Comparison of ENCODE assay signal across 9 cellular contexts in genomic region chr12:72272731-72273498, GRCh38. TPM values are rescaled to one million over a fixed set of nuclear protein-coding genes. Genes with fewer than 3 reads are reported as not detected.
DNase-seq lines count a peak whose midpoint lies in the region; ATAC-seq, FAIRE-seq and TF ChIP-seq lines count a peak whose summit lies in the region.
"Had no signal": no experiment of that assay in that cellular context is flagged by ENCODE, and none has a peak within 500 bp of the region (broad histone marks: within the 10 kb centered on the region; RNA-seq: fewer than 3 reads in every experiment).

No MANE protein-coding gene starts in this region.

- H3K4ac ChIP-seq in H1 (replicated peaks; ENCODE audit: insufficient read length, low read depth, low read length) = peak overlapping the region; percentile 70

- TF ChIP-seq POLR2A in H1 (IDR thresholded peaks at IDR 0.05; ENCODE audit: control extremely low read depth in 1 of 2, low read depth in 2 of 2, low read length in 2 of 2) = no peak

- peak overlapping the region; percentile 81 for H4K91ac ChIP-seq in H1 (replicated peaks; ENCODE audit: insufficient read length, low read length)

- no peak for ATAC-seq in HG03139 (IDR thresholded peaks at IDR 0.05; ENCODE audit: unreplicated experiment)
- ATAC-seq in GM21515 (IDR thresholded peaks at IDR 0.05; ENCODE audit: unreplicated experiment) = no peak

- no TSS peak for BruUV-seq in A673 (replicated peaks; lab: Mats Ljungman, UMichigan)

- H3K36me3 ChIP-seq in A673 (ENCODE audit: insufficient read depth, low read length, poor library complexity, severe bottlenecking) (no peaks in the 10 kb centered on the region), HUES48 (ENCODE audit: control insufficient read depth, insufficient read depth, low read length) (no peaks in the 10 kb centered on the region), H1 (ENCODE audit: control insufficient read depth in 2 of 4, insufficient read depth in 4 of 4, low read length in 3 of 4) (no peaks in the 10 kb centered on the region)
- H3K36me3 ChIP-seq: neutrophil had no signal

- no peak overlapping the region for H2AK5ac ChIP-seq in H1 (ENCODE audit: low read depth, low read length)

- H3K4me3 ChIP-seq in A673 (ENCODE audit: low read depth, low read length, poor library complexity, severe bottlenecking) (peak overlapping the region; percentile 80), HUES48 (ENCODE audit: low read depth, low read length) (peak overlapping the region; percentile 78), H1 (ENCODE audit: extremely low read depth in 1 of 4, insufficient read depth in 2 of 4, low read depth in 3 of 4, low read length in 4 of 4) (peak overlapping the region; percentile 34 to 91 (median 85))

- TF ChIP-seq RAD21 in H1 (IDR thresholded peaks at IDR 0.05 in 1 of 2, conservative IDR thresholded peaks at IDR 0.05 in 1 of 2; ENCODE audit: low read depth in 2 of 2, low read length in 2 of 2) = no peak

- peak overlapping the region; percentile 98 for H3K18ac ChIP-seq in H1 (ENCODE audit: extremely low read depth, low read length)

- 2% methylated on average over 65 of the region's 79 CpGs; no CpG with 5 or more reads in 1 of the 2 experiments for WGBS in H1 (ENCODE audit: extremely low coverage in 1 of 2, insufficient coverage in 1 of 2, insufficient read length in 1 of 2, insufficient replicate concordance in 2 of 2, low coverage in 1 of 2, low lambda C conversion rate in 2 of 2, missing lambda C conversion rate in 1 of 2), 2 experiments

- FAIRE-seq in H1 (lab: Jason Lieb, UNC) = no peak

- no peak overlapping the region for H3K56ac ChIP-seq in H1 (replicated peaks; ENCODE audit: insufficient read length, low read depth, low read length)

- H3K4me1 ChIP-seq in A673 (ENCODE audit: insufficient read depth, low read length, poor library complexity, severe bottlenecking) = peaks cover 25% of the 10 kb centered on the region
- H3K4me1 ChIP-seq in HUES48 (ENCODE audit: control insufficient read depth, insufficient read depth, low read length) = peaks cover 34% of the 10 kb centered on the region
- peaks cover 0 to 8% (median 1%) of the 10 kb centered on the region in 4 experiments; a peak in 4 of 7 replicates for H3K4me1 ChIP-seq in H1 (replicated peaks in 1 of 4; ENCODE audit: control insufficient read depth in 3 of 4, insufficient read depth in 4 of 4, low read length in 3 of 4)

- POLR2A ChIA-PET in A673 (lab: Charles Lee; ENCODE audit: low non-redundant PET) (interaction anchor here (0.6 to 0.7 kb wide), 2 partner anchors 11 to 826 kb away, joined by 3 to 9 read pairs; no protein-coding TSS in a partner anchor), H1 (lab: Charles Lee; ENCODE audit: partially characterized antibody) (no interaction called here)

- no peak overlapping the region for H3K23ac ChIP-seq in H1 (ENCODE audit: insufficient read length)

- intact Hi-C loops in A673 (cut with micrococcal nuclease; ENCODE audit: unreplicated experiment) = loop anchor here (5.0 to 10.0 kb wide), 2 partner anchors 74 to 488 kb away; no protein-coding TSS in a partner anchor

- H4K5ac ChIP-seq in H1 (ENCODE audit: insufficient read length, low read depth, low read length) = no peak overlapping the region

- H2BK15ac ChIP-seq in H1 (ENCODE audit: low read length) = peak overlapping the region; percentile 98; the same call in 1 of the 2 replicates

- TF ChIP-seq CTCF in A673 (conservative IDR thresholded peaks at IDR 0.05; ENCODE audit: low read depth, low read length) (peak; percentile 41), H1 (IDR thresholded peaks at IDR 0.05; ENCODE audit: control extremely low read depth in 1 of 3, insufficient read depth in 1 of 3, low read depth in 1 of 3, low read length in 3 of 3) (peak in 1 of 3 experiments; percentile 2; a peak in 1 of 4 replicates)

- peak overlapping the region; percentile 62; the same call in 1 of the 2 replicates for H2BK20ac ChIP-seq in H1 (ENCODE audit: low read length)

- H3K27ac ChIP-seq in A673 (ENCODE audit: low read depth, low read length, poor library complexity, severe bottlenecking) = peak overlapping the region; percentile 87
- no peak overlapping the region for H3K27ac ChIP-seq in HUES48 (ENCODE audit: low read depth, low read length)
- no peak overlapping the region for H3K27ac ChIP-seq in H1 (ENCODE audit: low read depth, low read length)
- H3K27ac ChIP-seq: neutrophil had no signal

- no peak overlapping the region for H3K9ac ChIP-seq in HUES48 (ENCODE audit: low read depth, low read length)
- no peak overlapping the region for H3K9ac ChIP-seq in H1 (replicated peaks in 1 of 4; ENCODE audit: extremely low read depth in 1 of 4, low read depth in 3 of 4, low read length in 3 of 4)

- peaks cover 18% of the 10 kb centered on the region for H3K23me2 ChIP-seq in H1 (ENCODE audit: low read depth, low read length)

- peak overlapping the region; percentile 87 to 99 for H3K4me2 ChIP-seq in H1 (ENCODE audit: insufficient read depth in 1 of 2, low read depth in 2 of 2, low read length in 2 of 2)

- H4K8ac ChIP-seq in H1 (ENCODE audit: extremely low read depth, insufficient read depth, low read length) = peak overlapping the region; percentile 70; the same call in 1 of the 2 replicates

- CTCF ChIA-PET in A673 (lab: Charles Lee) = interaction anchor here (0.5 to 1.1 kb wide), 4 partner anchors 10 to 855 kb away, joined by 3 to 6 read pairs (median 3); no protein-coding TSS in a partner anchor
- CTCF ChIA-PET in H1 (lab: Charles Lee; ENCODE audit: partially characterized antibody) = interaction anchor here (0.7 to 2.7 kb wide), 11 partner anchors 8 to 322 kb away, joined by 3 to 20 read pairs (median 4); no protein-coding TSS in a partner anchor

- H2AFZ ChIP-seq in H1 (ENCODE audit: low read length) = peak overlapping the region; percentile 97; the same call in 1 of the 2 replicates

- H4K20me1 ChIP-seq in H1 (replicated peaks in 1 of 2; ENCODE audit: control insufficient read depth in 1 of 2, insufficient read depth in 2 of 2, low read length in 2 of 2) = no peaks in the 10 kb centered on the region

- no peaks in the 10 kb centered on the region for H3K79me1 ChIP-seq in H1 (ENCODE audit: low read depth, low read length)

- no peak overlapping the region for H3K14ac ChIP-seq in H1 (ENCODE audit: insufficient read length)

- H2BK12ac ChIP-seq in H1 (ENCODE audit: low read depth, low read length) = peak overlapping the region; percentile 97; the same call in 1 of the 2 replicates

- no peak overlapping the region for H2BK5ac ChIP-seq in H1 (ENCODE audit: low read depth, low read length)

- TF ChIP-seq EP300 in H1 (IDR thresholded peaks at IDR 0.05; ENCODE audit: borderline replicate concordance in 1 of 2, low read depth in 2 of 2, low read length in 2 of 2) = no peak

- no peaks in the 10 kb centered on the region for H3K79me2 ChIP-seq in H1 (ENCODE audit: control insufficient read depth in 1 of 2, insufficient read depth in 2 of 2, low read length in 2 of 2)

- peak; percentile 54 for DNase-seq in A673 (ENCODE audit: low spot score)
- peak in 1 of 2 experiments; percentile 67 for DNase-seq in H1 (ENCODE audit: low read depth in 1 of 2, low spot score in 2 of 2)
- peak; percentile 24 for DNase-seq in mucosa of gallbladder (ENCODE audit: low spot score)
- no peak for DNase-seq in GDM1 (lab: John Stamatoyannopoulos, UW)
- no peak for DNase-seq in activated naive CD4-positive, alpha-beta T cell treated with anti-CD3 and anti-CD28 coated beads, Interleukin-2, amount 50 U/mL, for 16 hours

- H2BK120ac ChIP-seq in H1 (replicated peaks; ENCODE audit: low read depth, low read length) = peak overlapping the region; percentile 77

- H3K27me3 ChIP-seq in A673 (replicated peaks; ENCODE audit: insufficient read depth, low read depth, low read length, poor library complexity) = no peaks in the 10 kb centered on the region
- H3K27me3 ChIP-seq in HUES48 (ENCODE audit: control insufficient read depth, insufficient read depth, low read length) = peaks cover 55% of the 10 kb centered on the region
- H3K27me3 ChIP-seq in H1 (replicated peaks in 1 of 4; ENCODE audit: control insufficient read depth in 3 of 4, extremely low read depth in 1 of 4, insufficient read depth in 3 of 4, low read length in 3 of 4) = peaks cover 11 to 35% (median 27%) of the 10 kb centered on the region in 4 experiments

- H3K9me3 ChIP-seq in A673 (ENCODE audit: low read depth, low read length, poor library complexity, severe bottlenecking) (no peaks in the 10 kb centered on the region), HUES48 (ENCODE audit: control insufficient read depth, insufficient read depth, low read length) (no peaks in the 10 kb centered on the region), H1 (ENCODE audit: insufficient read depth in 2 of 2, low read depth in 1 of 2, low read length in 1 of 2) (no peaks in the 10 kb centered on the region)
- H3K9me3 ChIP-seq: neutrophil had no signal

TF ChIP-seq in H1, 55 proteins besides CTCF, POLR2A, EP300 and RAD21 (continues in another document):
- TF ChIP-seq CHD1 (IDR thresholded peaks at IDR 0.05; ENCODE audit: low read depth, low read length) (no peak), ZNF274 (IDR thresholded peaks at IDR 0.05; ENCODE audit: borderline replicate concordance, extremely low read depth, low read length) (no peak), BRCA1 (IDR thresholded peaks at IDR 0.05; ENCODE audit: low read depth, low read length) (no peak), SP2 (IDR thresholded peaks at IDR 0.05; ENCODE audit: low read length) (no peak), CBX5 (IDR thresholded peaks at IDR 0.05; ENCODE audit: low read depth, low read length) (no peak), RNF2 (IDR thresholded peaks at IDR 0.05; ENCODE audit: borderline replicate concordance, low read depth, low read length, missing control alignments, poor library complexity, severe bottlenecking) (peak; percentile 3), EZH2 (IDR thresholded peaks at IDR 0.05; ENCODE audit: low read depth, low read length, severe bottlenecking) (peak; percentile 88), JUND (IDR thresholded peaks at IDR 0.05; ENCODE audit: low read length) (no peak), MAX (IDR thresholded peaks at IDR 0.05) (peak; percentile 59), CBX8 (IDR thresholded peaks at IDR 0.05; ENCODE audit: borderline replicate concordance, low read depth, low read length) (no peak)

RNA-seq across cellular contexts. Expression of gene TRHDE, which starts 0.7 kb away (rescaled TPM):
- total RNA-seq in A673 (2021) = 17.6 and 24.5 TPM in 2 replicates
- total RNA-seq in H1 (2021; fragmentation: NEBNext Ultra II Directional; extraction: Animal tissue kit (Norgen Biotek cat#: 25700)) = 5.0 and 5.5 TPM in 2 replicates
- 1.0 and 1.3 TPM in 2 replicates for polyA plus RNA-seq in H1 (2011; rRNA removed)
- 0.79 TPM for polyA plus RNA-seq in H1 (2011; cell fraction: cytosol; rRNA removed)
- 1.3 TPM for polyA plus RNA-seq in H1 (2011; cell fraction: nucleus; rRNA removed)
- polyA plus RNA-seq in H1 (2012, experiment 1 of 2) = 0.43 to 1.4 TPM (median 0.79 TPM) in 4 replicates
- 0.04 TPM for polyA plus RNA-seq in H1 (2012, experiment 2 of 2)
- 4.7 TPM for polyA plus RNA-seq in H1 (2013, experiment 1 of 2)
- polyA plus RNA-seq in H1 (2013, experiment 2 of 2) = 5.0 TPM
- 4.7 and 7.0 TPM in 2 replicates for polyA minus RNA-seq in H1 (2011; rRNA and poly(A)+ RNA removed)
- 3.7 TPM for polyA minus RNA-seq in H1 (2011; cell fraction: cytosol; rRNA and poly(A)+ RNA removed)
- 6.3 TPM for polyA minus RNA-seq in H1 (2011; cell fraction: nucleus; rRNA and poly(A)+ RNA removed)
- total RNA-seq in mucosa of gallbladder = 6.9 TPM

Comparison
In these comparisons a context has a peak if more than half of its experiments do, and no peak if none do; other contexts are left out.
1. DNase-seq: peak in A673 (single experiment) and mucosa of gallbladder (single experiment); none in GDM1 (single experiment) and activated naive CD4-positive, alpha-beta T cell treated with anti-CD3 and anti-CD28 coated beads, Interleukin-2, amount 50 U/mL, for 16 hours (single experiment).
2. Peak in every context shown above with its lines, with median percentiles within 50 percentile points of each other: H3K4me3 ChIP-seq.